In genomic region chr17:19362293-19363113, GRCh38 we compare ENCODE assay signal across 8 cellular contexts. TPM values are rescaled to one million over a fixed set of nuclear protein-coding genes. Genes with fewer than 3 reads are reported as not detected.
A peak's percentile ranks its signal among the peaks of the same experiment; 100 is the strongest.
DNase-seq lines count a peak whose midpoint lies in the region; ATAC-seq and TF ChIP-seq lines count a peak whose summit lies in the region.

TSS of gene B9D1 (minus strand) at chr17:19362723. CDS start at chr17:19362569, 154 bp downstream.

- H3K4me1 ChIP-seq in BE2C, result no peaks in the 10 kb centered on the region
- H3K4me1 ChIP-seq in left lung, result peaks cover 0 to 18% of the 10 kb centered on the region in 2 donors

- peak; percentile 69 for ATAC-seq in GM19043 (IDR thresholded peaks at IDR 0.05; ENCODE audit: low read depth, unreplicated experiment)
- ATAC-seq in HG03432 (IDR thresholded peaks at IDR 0.05; ENCODE audit: unreplicated experiment), result peak; percentile 83
- ATAC-seq in left lung, result peak; percentile 96

- DNase-seq in BE2C (peak; percentile 83), NCI-H524 (lab: John Stamatoyannopoulos, UW) (peak; percentile 89), dermis blood vessel endothelial cell (peak; percentile 95), left lung (peak; percentile 93 to 98)
- peak; percentile 93 for DNase-seq in activated CD4-positive, alpha-beta T cell treated with anti-CD3 and anti-CD28 coated beads, Interleukin-2, amount 50 U/mL, for 1 hour
- peak; percentile 89 to 91 for DNase-seq in stimulated activated CD4-positive, alpha-beta T cell treated with anti-CD3 and anti-CD28 coated beads, Interleukin-2, amount 100 ng/mL, for 48 hours

- intact Hi-C loops in left lung (cut with DNase I), result no loop called here

- peak within 1 kb of the TSS; percentile 67 for H3K4me3 ChIP-seq in BE2C (ENCODE audit: low read depth, low read length)
- H3K4me3 ChIP-seq in left lung, result peak within 1 kb of the TSS; percentile 66 to 72

- peak within 1 kb of the TSS; percentile 73 to 85 for H3K27ac ChIP-seq in left lung

- H3K36me3 ChIP-seq in BE2C (no peaks in the 10 kb centered on the region), left lung (no peaks in the 10 kb centered on the region)

- H3K27me3 ChIP-seq in BE2C, result no peaks in the 10 kb centered on the region
- H3K27me3 ChIP-seq in left lung, result peaks cover 0 to 18% of the 10 kb centered on the region in 2 donors

- peak; percentile 63 for TF ChIP-seq CTCF in BE2C (IDR thresholded peaks at IDR 0.05; ENCODE audit: low read depth, low read length)
- TF ChIP-seq CTCF in left lung (IDR thresholded peaks at IDR 0.05), result peak; percentile 96 to 97

- no peaks in the 10 kb centered on the region for H3K9me3 ChIP-seq in BE2C
- no peaks in the 10 kb centered on the region for H3K9me3 ChIP-seq in left lung

RNA-seq across cellular contexts. Expression of gene B9D1, which starts in this region (rescaled TPM):
- 4.8 TPM for polyA plus RNA-seq in BE2C (2012; ENCODE audit: insufficient read depth, insufficient read length, low read depth)
- total RNA-seq in dermis blood vessel endothelial cell (11.5 and 12.6 TPM in 2 replicates), left lung (10 to 100 TPM; 11.4 to 14.1 TPM)

Comparison
In these comparisons a context has a peak if more than half of its experiments do, and no peak if none do; other contexts are left out.
1. Peak in every context shown above with its lines: DNase-seq, ATAC-seq, H3K4me3 ChIP-seq and H3K27ac ChIP-seq.